Comparison of ENCODE assay signal across 1 cellular context in the genomic region with DNA sequence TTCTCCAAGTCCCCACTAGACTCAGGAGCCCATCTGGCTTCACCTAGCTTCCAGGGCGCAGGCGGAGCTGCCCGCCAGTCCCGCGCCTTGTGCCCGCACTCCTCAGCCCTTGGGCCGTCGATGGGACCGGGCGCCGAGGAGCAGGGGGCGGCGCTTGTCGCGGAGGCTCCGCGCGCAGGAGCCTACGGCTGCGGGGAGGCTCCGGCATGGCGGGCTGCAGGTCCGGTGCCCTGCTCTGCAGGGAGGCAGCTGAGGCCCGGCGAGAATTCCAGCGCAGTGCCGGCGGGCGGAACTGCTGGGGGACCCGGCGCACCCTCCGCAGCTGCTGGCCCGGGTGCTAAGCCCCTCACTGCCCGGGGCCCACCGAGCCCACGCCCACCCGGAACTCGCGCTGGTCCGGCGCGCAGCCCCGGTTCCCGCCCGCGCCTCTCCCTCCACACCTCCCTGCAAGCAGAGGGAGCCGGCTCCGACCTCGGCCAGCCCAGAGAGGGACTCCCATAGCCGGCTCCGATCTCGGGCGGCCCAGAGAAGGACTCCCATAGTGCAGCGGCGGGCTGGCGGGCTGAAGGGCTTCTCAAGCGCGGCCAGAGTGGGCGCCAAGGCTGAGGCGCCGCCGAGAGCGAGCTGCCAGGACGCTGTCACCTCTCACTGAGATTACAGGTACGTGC.
TF ChIP-seq lines count a peak whose summit lies in the region.

No MANE protein-coding gene starts in this region.

TF ChIP-seq in GM23338, 12 proteins besides CTCF, POLR2A, EP300 and RAD21 (continued from another document):
- TF ChIP-seq, protein P1, sequence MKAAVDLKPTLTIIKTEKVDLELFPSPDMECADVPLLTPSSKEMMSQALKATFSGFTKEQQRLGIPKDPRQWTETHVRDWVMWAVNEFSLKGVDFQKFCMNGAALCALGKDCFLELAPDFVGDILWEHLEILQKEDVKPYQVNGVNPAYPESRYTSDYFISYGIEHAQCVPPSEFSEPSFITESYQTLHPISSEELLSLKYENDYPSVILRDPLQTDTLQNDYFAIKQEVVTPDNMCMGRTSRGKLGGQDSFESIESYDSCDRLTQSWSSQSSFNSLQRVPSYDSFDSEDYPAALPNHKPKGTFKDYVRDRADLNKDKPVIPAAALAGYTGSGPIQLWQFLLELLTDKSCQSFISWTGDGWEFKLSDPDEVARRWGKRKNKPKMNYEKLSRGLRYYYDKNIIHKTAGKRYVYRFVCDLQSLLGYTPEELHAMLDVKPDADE (IDR thresholded peaks at IDR 0.05), result no peak
